10 cellular contexts compared by ENCODE assay signal in genomic region chr15:70234256-70234965, GRCh38.
DNase-seq lines count a peak whose midpoint lies in the region; ATAC-seq and TF ChIP-seq lines count a peak whose summit lies in the region.
"Had no signal": no experiment of that assay in that cellular context is flagged by ENCODE, and none has a peak within 500 bp of the region (broad histone marks: within the 10 kb centered on the region; RNA-seq: fewer than 3 reads in every experiment).

No MANE protein-coding gene starts in this region.

- no peak overlapping the region for H2BK15ac ChIP-seq in H9 (ENCODE audit: low read depth, low read length)

- H3K4me1 ChIP-seq in H9 (ENCODE audit: insufficient read depth, low read length) = no peaks in the 10 kb centered on the region
- H3K4me1 ChIP-seq: prostate gland, tibial artery had no signal

- no peak overlapping the region for H2BK20ac ChIP-seq in H9 (ENCODE audit: low read depth, low read length, poor library complexity, severe bottlenecking)

- H3K27me3 ChIP-seq in H9 (ENCODE audit: insufficient read depth, low read length) = no peaks in the 10 kb centered on the region
- H3K27me3 ChIP-seq: tibial artery had no signal

- no peak overlapping the region for H2AK5ac ChIP-seq in H9 (ENCODE audit: insufficient read length, low read length)

- ATAC-seq in GM21737 (IDR thresholded peaks at IDR 0.05; ENCODE audit: unreplicated experiment) = no peak
- ATAC-seq in GM21515 (IDR thresholded peaks at IDR 0.05; ENCODE audit: unreplicated experiment) = no peak
- no peak for ATAC-seq in GM21825 (IDR thresholded peaks at IDR 0.05; ENCODE audit: unreplicated experiment)

- no peak overlapping the region for H3T11ph ChIP-seq in H9 (ENCODE audit: low read length)

- H3K23me2 ChIP-seq in H9 (ENCODE audit: insufficient read length, low read depth, low read length, poor library complexity, severe bottlenecking) = no peaks in the 10 kb centered on the region

- H2BK12ac ChIP-seq in H9 (ENCODE audit: insufficient read length, low read depth, low read length) = no peak overlapping the region

- TF ChIP-seq CTCF in H9 (conservative IDR thresholded peaks at IDR 0.05) = no peak

- H3K36me3 Mint-ChIP-seq in H9 (ENCODE audit: insufficient read depth in 1 of 3, low read depth in 3 of 3) = peaks cover 6 to 18% (median 6%) of the 10 kb centered on the region in 3 experiments; a peak in 6 of 7 replicates
- H3K36me3 Mint-ChIP-seq in activated naive CD8-positive, alpha-beta T cell treated with anti-CD3 and anti-CD28 coated beads for 36 hours = peaks cover 11% of the 10 kb centered on the region

- WGBS in H9 (ENCODE audit: extremely low coverage, insufficient read length, low lambda C conversion rate) = no CpG with 5 or more reads among the region's 11 CpGs

- no peak overlapping the region for H3K4me2 ChIP-seq in H9 (ENCODE audit: insufficient read depth, insufficient read length, low read length)

- H3K4me1 Mint-ChIP-seq in H9 = no peaks in the 10 kb centered on the region
- peaks cover 30% of the 10 kb centered on the region for H3K4me1 Mint-ChIP-seq in activated naive CD8-positive, alpha-beta T cell treated with anti-CD3 and anti-CD28 coated beads for 36 hours

- no peak overlapping the region for H4K8ac ChIP-seq in H9 (replicated peaks; ENCODE audit: insufficient read length, low read depth, low read length)

- H3K23ac ChIP-seq in H9 (ENCODE audit: insufficient read length, low read depth, low read length) = no peak overlapping the region

- H4K91ac ChIP-seq in H9 (ENCODE audit: insufficient read length, low read depth, low read length) = no peak overlapping the region

- H2AFZ ChIP-seq in H9 (ENCODE audit: low read length) = no peak overlapping the region

- H3K27ac ChIP-seq in H9 (ENCODE audit: insufficient read length, low read depth, low read length) = no peak overlapping the region
- H3K27ac ChIP-seq: prostate gland, tibial artery had no signal

- peaks cover 5% of the 10 kb centered on the region for H3K27me3 Mint-ChIP-seq in H9 (ENCODE audit: low read depth)
- H3K27me3 Mint-ChIP-seq in activated naive CD8-positive, alpha-beta T cell treated with anti-CD3 and anti-CD28 coated beads for 36 hours = peaks cover 18% of the 10 kb centered on the region

- no peak overlapping the region for H3K14ac ChIP-seq in H9 (ENCODE audit: insufficient read depth, low read length)

- no peak overlapping the region for H3K9ac ChIP-seq in H9 (ENCODE audit: extremely low read depth, insufficient read length, low read length)

- DNase-seq in AG20443 (ENCODE audit: low spot score) (peak; percentile 84), H9 (peak; percentile 20), islet precursor cell (peak; percentile 91), kidney glomerular epithelial cell (lab: John Stamatoyannopoulos, UW) (no peak)
- peak; percentile 46 for DNase-seq in activated naive CD8-positive, alpha-beta T cell treated with anti-CD3 and anti-CD28 coated beads for 36 hours
- DNase-seq: tibial artery had no signal

- no peak overlapping the region for H4K5ac ChIP-seq in H9 (ENCODE audit: insufficient read length, low read depth, low read length)

- no peak overlapping the region for H3K18ac ChIP-seq in H9 (ENCODE audit: insufficient read length, low read depth, low read length)

- H3K9me3 ChIP-seq in H9 (ENCODE audit: control insufficient read depth, low read depth, low read length) = peaks cover 5% of the 10 kb centered on the region
- H3K9me3 ChIP-seq: prostate gland had no signal

- H3K79me2 ChIP-seq in H9 (ENCODE audit: insufficient read depth, low read length) = no peaks in the 10 kb centered on the region

- H3K56ac ChIP-seq in H9 (ENCODE audit: insufficient read length, low read depth, low read length) = no peak overlapping the region

- H2BK5ac ChIP-seq in H9 (ENCODE audit: insufficient read length, low read length) = no peak overlapping the region

- H2BK120ac ChIP-seq in H9 (ENCODE audit: low read depth, low read length, poor library complexity, severe bottlenecking) = no peak overlapping the region

- no peak overlapping the region for H3K27ac Mint-ChIP-seq in H9
- H3K27ac Mint-ChIP-seq in activated naive CD8-positive, alpha-beta T cell treated with anti-CD3 and anti-CD28 coated beads for 36 hours = no peak overlapping the region

- H4K20me1 ChIP-seq in H9 (ENCODE audit: control insufficient read depth, insufficient read depth, insufficient read length) = no peaks in the 10 kb centered on the region

- no peak overlapping the region for H3K4ac ChIP-seq in H9 (ENCODE audit: low read depth, low read length)

- no peak overlapping the region for H3K4me3 Mint-ChIP-seq in H9
- H3K4me3 Mint-ChIP-seq in activated naive CD8-positive, alpha-beta T cell treated with anti-CD3 and anti-CD28 coated beads for 36 hours = no peak overlapping the region

- no peaks in the 10 kb centered on the region for H3K79me1 ChIP-seq in H9 (ENCODE audit: insufficient read depth, low read depth, low read length, poor library complexity, severe bottlenecking)

- peaks cover 19 to 23% of the 10 kb centered on the region in 2 experiments for H3K9me3 Mint-ChIP-seq in H9
- H3K9me3 Mint-ChIP-seq in activated naive CD8-positive, alpha-beta T cell treated with anti-CD3 and anti-CD28 coated beads for 36 hours = peaks cover 20% of the 10 kb centered on the region
